21 cellular contexts compared by ENCODE assay signal in genomic region chr7:101828308-101829020, GRCh38. TPM values are rescaled to one million over a fixed set of nuclear protein-coding genes. Genes with fewer than 3 reads are reported as not detected.
A peak's percentile ranks its signal among the peaks of the same experiment; 100 is the strongest.
DNase-seq lines count a peak whose midpoint lies in the region; ATAC-seq and TF ChIP-seq lines count a peak whose summit lies in the region.
"Had no signal": no experiment of that assay in that cellular context is flagged by ENCODE, and none has a peak within 500 bp of the region (broad histone marks: within the 10 kb centered on the region; RNA-seq: fewer than 3 reads in every experiment).

No MANE protein-coding gene starts in this region.

- H3K9me3 ChIP-seq in heart left ventricle, result no peaks in the 10 kb centered on the region
- H3K9me3 ChIP-seq in right cardiac atrium (ENCODE audit: control insufficient read depth, low read length), result no peaks in the 10 kb centered on the region
- H3K9me3 ChIP-seq: BLaER1 had no signal

- no peak overlapping the region for H4K5ac ChIP-seq in mesendoderm (ENCODE audit: low read length)

- 68 to 73% (median 73%) methylated on average over 11 of the region's 11 CpGs for WGBS in heart left ventricle, 4 donors
- WGBS in right cardiac atrium, result 81% methylated on average over 11 of the region's 11 CpGs
- no CpG with 5 or more reads among the region's 11 CpGs for WGBS in mesendoderm (ENCODE audit: extremely low coverage, insufficient coverage, low lambda C conversion rate)

- H2BK120ac ChIP-seq in mesendoderm (ENCODE audit: low read depth, low read length), result no peak overlapping the region

- H3K27ac ChIP-seq in heart left ventricle, result peak overlapping the region in 2 of 12 donors; percentile 37
- H3K27ac ChIP-seq in right cardiac atrium (ENCODE audit: low read length), result no peak overlapping the region
- H3K27ac ChIP-seq in mesendoderm (ENCODE audit: low read depth, low read length), result no peak overlapping the region
- H3K27ac ChIP-seq: BLaER1, coronary artery had no signal

- no peak overlapping the region for H2AK5ac ChIP-seq in mesendoderm (ENCODE audit: low read length)

- no peak overlapping the region for H3K18ac ChIP-seq in mesendoderm (ENCODE audit: low read length)

- intact Hi-C loops in heart left ventricle (cut with DNase I), result no loop called here
- intact Hi-C loops in right cardiac atrium (cut with DNase I), result no loop called here

- H3K79me1 ChIP-seq in mesendoderm (ENCODE audit: low read length), result peaks cover 1% of the 10 kb centered on the region

- H3K27me3 ChIP-seq in heart left ventricle (no peaks in the 10 kb centered on the region), right cardiac atrium (ENCODE audit: control insufficient read depth, insufficient read depth) (no peaks in the 10 kb centered on the region), mesendoderm (ENCODE audit: insufficient read depth, low read length, poor library complexity) (no peaks in the 10 kb centered on the region)
- H3K27me3 ChIP-seq: BLaER1 had no signal

- H3K4me3 ChIP-seq in heart left ventricle (no peak overlapping the region), right cardiac atrium (ENCODE audit: low read length) (no peak overlapping the region), mesendoderm (ENCODE audit: low read length) (no peak overlapping the region)
- H3K4me3 ChIP-seq: BLaER1, coronary artery had no signal

- H3K56ac ChIP-seq in mesendoderm (ENCODE audit: low read length), result peak overlapping the region; percentile 22

- H4K8ac ChIP-seq in mesendoderm (ENCODE audit: low read depth, low read length), result no peak overlapping the region

- DNase-seq in heart left ventricle, result no peak
- no peak for DNase-seq in right cardiac atrium
- peak; percentile 17 for DNase-seq in OCI-M1 (lab: John Stamatoyannopoulos, UW)
- no peak for DNase-seq in mesendoderm
- DNase-seq in NCI-H2227 (lab: John Stamatoyannopoulos, UW; ENCODE audit: unreplicated experiment), result no peak
- DNase-seq in cerebellar nuclear complex (lab: John Stamatoyannopoulos, UW), result no peak
- no peak for DNase-seq in stimulated activated CD4-positive, alpha-beta T cell treated with anti-CD3 and anti-CD28 coated beads, Interleukin-12 subunit alpha, Interleukin-12 subunit beta, amount 100 ng/mL, for 4 hours
- no peak for DNase-seq in LoVo (ENCODE audit: low spot score)
- DNase-seq: activated CD4-positive, alpha-beta T cell treated with anti-CD3 and anti-CD28 coated beads for 36 hours; EL; HFFc6; immature natural killer cell; MM.1S; NCI-H1930; NCI-H345; NCI-H82; occipital lobe; stimulated activated CD8-positive, alpha-beta memory T cell treated with anti-CD3 and anti-CD28 coated beads, Interleukin-4, amount 100 ng/mL, for 48 hours; substantia nigra had no signal

- H3K36me3 ChIP-seq in heart left ventricle, result peaks cover 0 to 3% (median 0%) of the 10 kb centered on the region in 9 donors
- no peaks in the 10 kb centered on the region for H3K36me3 ChIP-seq in mesendoderm (ENCODE audit: control insufficient read depth, insufficient read depth, low read length)

- peaks cover 0 to 50% (median 20%) of the 10 kb centered on the region in 12 donors for H3K4me1 ChIP-seq in heart left ventricle
- peaks cover 6% of the 10 kb centered on the region for H3K4me1 ChIP-seq in right cardiac atrium (ENCODE audit: control insufficient read depth, insufficient read depth, low read length)
- H3K4me1 ChIP-seq in mesendoderm (ENCODE audit: control insufficient read depth, low read depth, low read length), result peaks cover 2% of the 10 kb centered on the region

- H3K9ac ChIP-seq in mesendoderm (ENCODE audit: low read length), result no peak overlapping the region
- H3K9ac ChIP-seq: BLaER1 had no signal

- no peak overlapping the region for H3K4ac ChIP-seq in mesendoderm (ENCODE audit: low read depth, low read length)

- no peak for TF ChIP-seq POLR2A in heart left ventricle (IDR thresholded peaks at IDR 0.05)

- ATAC-seq in heart left ventricle (peak in 3 of 4 donors; percentile 11 to 50 (median 36)), right cardiac atrium (no peak)
- ATAC-seq: activated CD4-positive, alpha-beta T cell treated with anti-CD3 and anti-CD28 coated beads for 36 hours had no signal

- no peak overlapping the region for H2BK5ac ChIP-seq in mesendoderm (ENCODE audit: low read length)

- H3K79me2 ChIP-seq in mesendoderm (ENCODE audit: control insufficient read depth, insufficient read depth, low read length), result peaks cover 100% of the 10 kb centered on the region

- no peak overlapping the region for H3K4me2 ChIP-seq in mesendoderm (ENCODE audit: low read length)
- H3K4me2 ChIP-seq: BLaER1 had no signal

- H2BK15ac ChIP-seq in mesendoderm (replicated peaks; ENCODE audit: low read depth), result no peak overlapping the region

- TF ChIP-seq CTCF in heart left ventricle (IDR thresholded peaks at IDR 0.05), result no peak

- no peak overlapping the region for H3K23ac ChIP-seq in mesendoderm (ENCODE audit: low read length)

RNA-seq across cellular contexts. Expression of gene CUX1, which starts 11.0 kb away (rescaled TPM):
- total RNA-seq in heart left ventricle (100 to 1,000 TPM in 8 of 9 donors, 10 to 100 TPM in 1; 96.5 to 173 (median 127) TPM), right cardiac atrium (100 to 1,000 TPM; 106 to 146 (median 117) TPM)
- polyA plus RNA-seq in heart left ventricle (10 to 100 TPM; 51.9 to 64.7 TPM), right cardiac atrium (54.1 TPM)
- 35.0 TPM for polyA plus RNA-seq in mesendoderm (2013, experiment 1 of 2)
- 35.9 TPM for polyA plus RNA-seq in mesendoderm (2013, experiment 2 of 2)

Comparison
In these comparisons a context has a peak if more than half of its experiments do, and no peak if none do; other contexts are left out.
1. ATAC-seq: peak in heart left ventricle (3 of 4); none in right cardiac atrium (0 of 2).